In the genomic region with DNA sequence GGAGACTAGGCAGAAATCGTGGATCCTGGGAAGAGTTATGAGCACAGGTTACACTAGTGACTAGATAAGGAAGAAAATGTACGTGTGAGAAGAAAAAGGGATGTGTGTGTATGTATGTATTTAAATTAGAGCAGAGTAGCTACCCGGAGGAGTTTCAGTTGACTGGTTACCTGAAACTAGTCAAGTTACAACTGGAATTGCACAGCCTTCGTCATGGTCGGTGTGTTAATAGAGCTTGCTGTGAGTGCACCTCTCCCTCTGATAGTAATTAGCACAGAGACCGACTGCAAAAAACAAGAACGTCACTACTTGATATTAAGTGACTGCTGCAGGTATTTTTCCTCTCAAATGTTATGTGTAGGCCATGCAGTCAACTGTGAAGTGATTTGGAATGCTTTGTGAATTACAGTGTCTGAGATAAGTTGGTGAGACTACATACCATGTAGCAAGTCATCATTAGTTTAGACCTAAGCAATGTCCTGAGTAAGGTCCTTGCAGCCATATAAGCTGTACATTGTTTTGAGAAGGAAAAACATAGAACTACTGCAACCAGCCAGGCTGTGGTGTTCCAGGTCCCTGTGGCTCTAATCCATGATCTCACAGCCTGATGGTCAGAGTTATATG, we compare ENCODE assay signal across 24 cellular contexts.
DNase-seq lines count a peak whose midpoint lies in the region; ATAC-seq, FAIRE-seq and TF ChIP-seq lines count a peak whose summit lies in the region.
"Had no signal": no experiment of that assay in that cellular context is flagged by ENCODE, and none has a peak within 500 bp of the region (broad histone marks: within the 10 kb centered on the region; RNA-seq: fewer than 3 reads in every experiment).

No MANE protein-coding gene starts in this region.

- H2AFZ ChIP-seq in GM23338, result no peak overlapping the region
- H2AFZ ChIP-seq in astrocyte (ENCODE audit: low read depth, low read length), result no peak overlapping the region

- H3K4me3 Mint-ChIP-seq in GM23338, result no peak overlapping the region
- H3K4me3 Mint-ChIP-seq in astrocyte (ENCODE audit: unreplicated experiment), result peak overlapping the region; percentile 5
- H3K4me3 Mint-ChIP-seq in natural killer cell treated with Interleukin-12 subunit alpha and Interleukin-12 subunit beta and Interleukin-15 and Interleukin-18, amount 100 ng/mL, for 72 hours, result no peak overlapping the region
- H3K4me3 Mint-ChIP-seq: activated CD4-positive, alpha-beta T cell treated with anti-CD3 and anti-CD28 coated beads for 36 hours; activated CD8-positive, alpha-beta memory T cell treated with anti-CD3 and anti-CD28 coated beads, Interleukin-2, amount 10 ng/mL, durations not matched to agents 7 days and 5 days; activated naive CD8-positive, alpha-beta T cell treated with anti-CD3 and anti-CD28 coated beads for 36 hours; effector memory CD8-positive, alpha-beta T cell had no signal

- no peak overlapping the region for H3K27ac ChIP-seq in GM23338 (ENCODE audit: low read depth)
- H3K27ac ChIP-seq in astrocyte (ENCODE audit: low read depth, low read length), result peak overlapping the region; percentile 25
- peak overlapping the region; percentile 51 for H3K27ac ChIP-seq in suprapubic skin
- H3K27ac ChIP-seq: body of pancreas, left ventricle myocardium inferior, right atrium auricular region, thoracic aorta had no signal

- no peaks in the 10 kb centered on the region for H3F3A ChIP-seq in GM23338 (replicated peaks; ENCODE audit: low read depth)

- 39% methylated on average over 7 of the region's 7 CpGs for WGBS in suprapubic skin

- no peaks in the 10 kb centered on the region for H3K9me3 ChIP-seq in astrocyte (ENCODE audit: insufficient read depth, low read depth, low read length)
- no peaks in the 10 kb centered on the region for H3K9me3 ChIP-seq in suprapubic skin
- H3K9me3 ChIP-seq: body of pancreas, left ventricle myocardium inferior, right atrium auricular region, thoracic aorta had no signal

- FAIRE-seq in astrocyte (lab: Jason Lieb, UNC), result no peak
- FAIRE-seq: TTC549 had no signal

- H3K4me1 Mint-ChIP-seq in GM23338, result peaks cover 10% of the 10 kb centered on the region
- H3K4me1 Mint-ChIP-seq in astrocyte (ENCODE audit: low read depth, unreplicated experiment), result peaks cover 25% of the 10 kb centered on the region
- H3K4me1 Mint-ChIP-seq in natural killer cell treated with Interleukin-12 subunit alpha and Interleukin-12 subunit beta and Interleukin-15 and Interleukin-18, amount 100 ng/mL, for 72 hours (ENCODE audit: low read depth in 2 of 2), result no peaks in the 10 kb centered on the region
- H3K4me1 Mint-ChIP-seq: activated CD4-positive, alpha-beta T cell treated with anti-CD3 and anti-CD28 coated beads for 36 hours; activated CD8-positive, alpha-beta memory T cell treated with anti-CD3 and anti-CD28 coated beads, Interleukin-2, amount 10 ng/mL, durations not matched to agents 7 days and 5 days; activated naive CD8-positive, alpha-beta T cell treated with anti-CD3 and anti-CD28 coated beads for 36 hours; CD4-positive, alpha-beta memory T cell had no signal

- H3K4me1 ChIP-seq in GM23338 (ENCODE audit: insufficient read depth) (no peaks in the 10 kb centered on the region), astrocyte (ENCODE audit: insufficient read depth, low read length) (peaks cover 28% of the 10 kb centered on the region), suprapubic skin (peaks cover 16% of the 10 kb centered on the region)

- TF ChIP-seq POLR2A in suprapubic skin (IDR thresholded peaks at IDR 0.05), result no peak

- H4K20me1 ChIP-seq in GM23338 (replicated peaks; ENCODE audit: insufficient read depth) (peaks cover 4% of the 10 kb centered on the region; the same call in 1 of the 2 replicates), astrocyte (ENCODE audit: insufficient read depth, low read length) (no peaks in the 10 kb centered on the region)

- no peaks in the 10 kb centered on the region for H3K36me3 Mint-ChIP-seq in GM23338 (ENCODE audit: low read depth)
- H3K36me3 Mint-ChIP-seq in astrocyte (ENCODE audit: low read depth, unreplicated experiment), result peaks cover 14% of the 10 kb centered on the region
- no peaks in the 10 kb centered on the region for H3K36me3 Mint-ChIP-seq in natural killer cell treated with Interleukin-12 subunit alpha and Interleukin-12 subunit beta and Interleukin-15 and Interleukin-18, amount 100 ng/mL, for 72 hours

- no peaks in the 10 kb centered on the region for H3K9me3 Mint-ChIP-seq in GM23338
- no peaks in the 10 kb centered on the region for H3K9me3 Mint-ChIP-seq in astrocyte (ENCODE audit: unreplicated experiment)
- H3K9me3 Mint-ChIP-seq in natural killer cell treated with Interleukin-12 subunit alpha and Interleukin-12 subunit beta and Interleukin-15 and Interleukin-18, amount 100 ng/mL, for 72 hours, result no peaks in the 10 kb centered on the region
- H3K9me3 Mint-ChIP-seq: activated naive CD8-positive, alpha-beta T cell treated with anti-CD3 and anti-CD28 coated beads for 36 hours; effector memory CD8-positive, alpha-beta T cell had no signal

- no peaks in the 10 kb centered on the region for H3K27me3 ChIP-seq in GM23338 (ENCODE audit: insufficient read depth)
- H3K27me3 ChIP-seq in astrocyte (ENCODE audit: insufficient read depth, low read length), result no peaks in the 10 kb centered on the region
- H3K27me3 ChIP-seq in suprapubic skin, result no peaks in the 10 kb centered on the region
- H3K27me3 ChIP-seq: body of pancreas, right atrium auricular region had no signal

- no peaks in the 10 kb centered on the region for H3K27me3 Mint-ChIP-seq in GM23338 (ENCODE audit: insufficient read depth, low read depth, poor library complexity)
- H3K27me3 Mint-ChIP-seq in astrocyte (ENCODE audit: low read depth, unreplicated experiment), result no peaks in the 10 kb centered on the region
- H3K27me3 Mint-ChIP-seq in natural killer cell treated with Interleukin-12 subunit alpha and Interleukin-12 subunit beta and Interleukin-15 and Interleukin-18, amount 100 ng/mL, for 72 hours, result no peaks in the 10 kb centered on the region
- H3K27me3 Mint-ChIP-seq: activated CD4-positive, alpha-beta T cell treated with anti-CD3 and anti-CD28 coated beads for 36 hours; activated CD8-positive, alpha-beta memory T cell treated with anti-CD3 and anti-CD28 coated beads, Interleukin-2, amount 10 ng/mL, durations not matched to agents 7 days and 5 days; activated naive CD8-positive, alpha-beta T cell treated with anti-CD3 and anti-CD28 coated beads for 36 hours; CD4-positive, alpha-beta memory T cell; effector memory CD8-positive, alpha-beta T cell had no signal

- H3K4me2 ChIP-seq in GM23338, result no peak overlapping the region
- H3K4me2 ChIP-seq in astrocyte (ENCODE audit: low read length), result peak overlapping the region; percentile 19

- H3K9me2 ChIP-seq in GM23338 (ENCODE audit: insufficient read depth), result no peaks in the 10 kb centered on the region

- H3K27ac Mint-ChIP-seq in GM23338 (peak overlapping the region; percentile 14; the same call in 1 of the 2 replicates), astrocyte (ENCODE audit: unreplicated experiment) (peak overlapping the region; percentile 6)
- no peak overlapping the region for H3K27ac Mint-ChIP-seq in natural killer cell treated with Interleukin-12 subunit alpha and Interleukin-12 subunit beta and Interleukin-15 and Interleukin-18, amount 100 ng/mL, for 72 hours
- H3K27ac Mint-ChIP-seq: activated CD4-positive, alpha-beta T cell treated with anti-CD3 and anti-CD28 coated beads for 36 hours; activated CD8-positive, alpha-beta memory T cell treated with anti-CD3 and anti-CD28 coated beads, Interleukin-2, amount 10 ng/mL, durations not matched to agents 7 days and 5 days; activated naive CD8-positive, alpha-beta T cell treated with anti-CD3 and anti-CD28 coated beads for 36 hours; effector memory CD8-positive, alpha-beta T cell had no signal

- H3K4me3 ChIP-seq in GM23338 (no peak overlapping the region), astrocyte (ENCODE audit: insufficient read depth, low read depth, low read length) (no peak overlapping the region), suprapubic skin (no peak overlapping the region)
- H3K4me3 ChIP-seq: body of pancreas, left ventricle myocardium inferior, right atrium auricular region, thoracic aorta had no signal

- H3K9ac ChIP-seq in astrocyte (ENCODE audit: low read length), result no peak overlapping the region

- no peak for DNase-seq in GM23338 (ENCODE audit: low spot score)
- DNase-seq in astrocyte (ENCODE audit: low read depth), result peak; percentile 80
- DNase-seq in left kidney (ENCODE audit: low read depth, low spot score), result peak; percentile 58
- DNase-seq in suprapubic skin (ENCODE audit: low spot score in 2 of 2), result no peak
- no peak for DNase-seq in COR-L47 (lab: John Stamatoyannopoulos, UW)
- DNase-seq in natural killer cell treated with Interleukin-12 subunit alpha and Interleukin-12 subunit beta and Interleukin-15 and Interleukin-18, amount 100 ng/mL, for 72 hours (ENCODE audit: low spot score), result no peak
- no peak for DNase-seq in stimulated activated CD4-positive, alpha-beta T cell treated with anti-CD3 and anti-CD28 coated beads, Interleukin-15, amount 100 ng/mL, for 24 hours
- DNase-seq: activated CD4-positive, alpha-beta T cell treated with anti-CD3 and anti-CD28 coated beads for 36 hours; activated CD8-positive, alpha-beta memory T cell treated with anti-CD3 and anti-CD28 coated beads, Interleukin-2, amount 10 ng/mL, durations not matched to agents 7 days and 5 days; activated naive CD8-positive, alpha-beta T cell treated with anti-CD3 and anti-CD28 coated beads for 36 hours; body of pancreas; CD4-positive, alpha-beta memory T cell; DMS53; effector memory CD8-positive, alpha-beta T cell; GOT3; left ventricle myocardium inferior; NCI-H524 treated with DMSO at 0.1 percent for 48 hours; nucleus accumbens; OCI-M1; SHP77 treated with DMSO at 0.1 percent for 48 hours had no signal

- no peak for TF ChIP-seq EP300 in suprapubic skin (IDR thresholded peaks at IDR 0.05)

- H3K36me3 ChIP-seq in GM23338 (ENCODE audit: insufficient read depth) (no peaks in the 10 kb centered on the region), astrocyte (ENCODE audit: insufficient read depth, low read length) (no peaks in the 10 kb centered on the region), suprapubic skin (peaks cover 14% of the 10 kb centered on the region)
- H3K36me3 ChIP-seq: thoracic aorta had no signal

- no peak for TF ChIP-seq CTCF in GM23338 (conservative IDR thresholded peaks at IDR 0.05; ENCODE audit: low read depth in 2 of 2)
- no peak for TF ChIP-seq CTCF in astrocyte (IDR thresholded peaks at IDR 0.05; ENCODE audit: insufficient read depth, low read depth, low read length)
- no peak for TF ChIP-seq CTCF in suprapubic skin (IDR thresholded peaks at IDR 0.05)

- H3K79me2 ChIP-seq in GM23338 (replicated peaks; ENCODE audit: insufficient read depth) (no peaks in the 10 kb centered on the region), astrocyte (ENCODE audit: insufficient read depth, low read length) (no peaks in the 10 kb centered on the region)

- ATAC-seq in GM23338 (no peak), HG03108 (IDR thresholded peaks at IDR 0.05; ENCODE audit: unreplicated experiment) (no peak)
- ATAC-seq in natural killer cell treated with Interleukin-12 subunit alpha and Interleukin-12 subunit beta and Interleukin-15 and Interleukin-18, amount 100 ng/mL, for 72 hours, result no peak
- ATAC-seq: activated CD4-positive, alpha-beta T cell treated with anti-CD3 and anti-CD28 coated beads for 36 hours; activated CD8-positive, alpha-beta memory T cell treated with anti-CD3 and anti-CD28 coated beads, Interleukin-2, amount 10 ng/mL, durations not matched to agents 7 days and 5 days; body of pancreas; effector memory CD8-positive, alpha-beta T cell had no signal

Comparison
In these comparisons a context has a peak if more than half of its experiments do, and no peak if none do; other contexts are left out.
1. DNase-seq: peak in astrocyte (single experiment) and left kidney (single experiment); none in GM23338 (single experiment), suprapubic skin (0 of 2), COR-L47 (single experiment), natural killer cell treated with Interleukin-12 subunit alpha and Interleukin-12 subunit beta and Interleukin-15 and Interleukin-18, amount 100 ng/mL, for 72 hours (single experiment) and stimulated activated CD4-positive, alpha-beta T cell treated with anti-CD3 and anti-CD28 coated beads, Interleukin-15, amount 100 ng/mL, for 24 hours (single experiment).
2. H3K27ac Mint-ChIP-seq: peak in GM23338 (single experiment) and astrocyte (single experiment); none in natural killer cell treated with Interleukin-12 subunit alpha and Interleukin-12 subunit beta and Interleukin-15 and Interleukin-18, amount 100 ng/mL, for 72 hours (0 of 2).